In genomic region chr6:52419809-52420667, GRCh38 we compare ENCODE assay signal across 8 cellular contexts. TPM values are rescaled to one million over a fixed set of nuclear protein-coding genes. Genes with fewer than 3 reads are reported as not detected.
DNase-seq lines count a peak whose midpoint lies in the region; ATAC-seq and TF ChIP-seq lines count a peak whose summit lies in the region.

Gene EFHC1 (plus strand): TSS chr6:52420342. CDS start chr6:52420411, 69 bp downstream.

- H3K4me3 ChIP-seq in GM12865 (ENCODE audit: low read depth, low read length) (peak within 1 kb of the TSS; percentile 74), SU-DHL-6 (ENCODE audit: insufficient read depth, low read length, poor library complexity, severe bottlenecking) (peak within 1 kb of the TSS; percentile 65), adipocyte (ENCODE audit: low read length) (peak within 1 kb of the TSS; percentile 90)

- H3K4me1 ChIP-seq in adipocyte (ENCODE audit: control insufficient read depth, insufficient read depth, low read length) = peaks cover 71% of the 10 kb centered on the region

- H3K27me3 Mint-ChIP-seq in type B pancreatic cell = no peaks in the 10 kb centered on the region

- TF ChIP-seq CTCF in GM12865 (IDR thresholded peaks at IDR 0.05; ENCODE audit: insufficient read depth, low read depth, low read length, missing control alignments) = no peak
- no peak for TF ChIP-seq CTCF in SU-DHL-6 (IDR thresholded peaks at IDR 0.05; ENCODE audit: insufficient read depth, low read length, poor library complexity, severe bottlenecking)
- no peak for TF ChIP-seq CTCF in type B pancreatic cell (conservative IDR thresholded peaks at IDR 0.05)

- H3K27ac Mint-ChIP-seq in type B pancreatic cell = no peak within 1 kb of the TSS

- H3K4me2 ChIP-seq in SU-DHL-6 (ENCODE audit: low read depth, low read length, poor library complexity, severe bottlenecking) = peak within 1 kb of the TSS; percentile 83

- ATAC-seq in HG02759 (IDR thresholded peaks at IDR 0.05; ENCODE audit: unreplicated experiment) = peak; percentile 96

- H3K27ac ChIP-seq in SU-DHL-6 (ENCODE audit: low read depth, low read length) = 0 out of 2 replicates have a peak within 1 kb of the TSS, but pooled peaks have one; percentile 2

- peak within 1 kb of the TSS; percentile 84 for H2AFZ ChIP-seq in SU-DHL-6 (ENCODE audit: low read depth, low read length, severe bottlenecking)

- H3K9me3 Mint-ChIP-seq in type B pancreatic cell = no peaks in the 10 kb centered on the region

- peak within 1 kb of the TSS; percentile 72 for H3K9ac ChIP-seq in SU-DHL-6 (ENCODE audit: low read length)
- peak within 1 kb of the TSS; percentile 94 for H3K9ac ChIP-seq in adipocyte (ENCODE audit: low read length)

- H3K4me3 Mint-ChIP-seq in type B pancreatic cell = no peak within 1 kb of the TSS

- H3K79me2 ChIP-seq in SU-DHL-6 (ENCODE audit: insufficient read depth, low read length) = no peaks in the 10 kb centered on the region

- H3K4me1 Mint-ChIP-seq in type B pancreatic cell (ENCODE audit: unreplicated experiment) = peaks cover 19% of the 10 kb centered on the region

- H3K27me3 ChIP-seq in SU-DHL-6 (ENCODE audit: low read length) (no peaks in the 10 kb centered on the region), adipocyte (replicated peaks; ENCODE audit: control insufficient read depth, insufficient read depth, low read length) (no peaks in the 10 kb centered on the region)

- H3K36me3 ChIP-seq in SU-DHL-6 (ENCODE audit: low read length) (no peaks in the 10 kb centered on the region), adipocyte (ENCODE audit: control insufficient read depth, insufficient read depth, low read length, severe bottlenecking) (no peaks in the 10 kb centered on the region)

- H4K20me1 ChIP-seq in SU-DHL-6 (ENCODE audit: low read depth, low read length) = no peaks in the 10 kb centered on the region

- no peaks in the 10 kb centered on the region for H3K36me3 Mint-ChIP-seq in type B pancreatic cell

- peak; percentile 99 for DNase-seq in GM12865 (ENCODE audit: low read depth)
- peak; percentile 98 to 99 (median 99) for DNase-seq in NCI-H1417 (lab: John Stamatoyannopoulos, UW)
- DNase-seq in adipocyte (ENCODE audit: low read depth) = peak; percentile 100
- peak; percentile 99 for DNase-seq in cardiac septum (ENCODE audit: low spot score)
- peak; percentile 96 for DNase-seq in pons (ENCODE audit: low spot score)
- DNase-seq in type B pancreatic cell (ENCODE audit: extremely low spot score, unreplicated experiment) = peak; percentile 99

- H3F3A ChIP-seq in SU-DHL-6 (ENCODE audit: insufficient read depth) = peaks cover 16% of the 10 kb centered on the region; the same call in 1 of the 2 replicates

- no peaks in the 10 kb centered on the region for H3K9me2 ChIP-seq in SU-DHL-6 (replicated peaks; ENCODE audit: insufficient read depth, low read length)

- H3K9me3 ChIP-seq in SU-DHL-6 (ENCODE audit: insufficient read depth, low read length) (no peaks in the 10 kb centered on the region), adipocyte (ENCODE audit: control insufficient read depth, low read length) (no peaks in the 10 kb centered on the region)

- intact Hi-C loops in cardiac septum (cut with DNase I) = loop anchor here (1.0 to 5.0 kb wide), 2 partner anchors 157 to 637 kb away; partner anchors contain the start of gene TRAM2

RNA-seq across cellular contexts. Expression of gene EFHC1, which starts in this region (rescaled TPM):
- total RNA-seq in cardiac septum (6.2 TPM), type B pancreatic cell (ENCODE audit: low replicate concordance) (23.4 and 54.9 TPM in 2 replicates)

Comparison
In these comparisons a context has a peak if more than half of its experiments do, and no peak if none do; other contexts are left out.
1. Peak in every context shown above with its lines: DNase-seq, ATAC-seq, H3K4me3 ChIP-seq and H3K27ac ChIP-seq.